Comparison of ENCODE assay signal across 14 cellular contexts in the genomic region with DNA sequence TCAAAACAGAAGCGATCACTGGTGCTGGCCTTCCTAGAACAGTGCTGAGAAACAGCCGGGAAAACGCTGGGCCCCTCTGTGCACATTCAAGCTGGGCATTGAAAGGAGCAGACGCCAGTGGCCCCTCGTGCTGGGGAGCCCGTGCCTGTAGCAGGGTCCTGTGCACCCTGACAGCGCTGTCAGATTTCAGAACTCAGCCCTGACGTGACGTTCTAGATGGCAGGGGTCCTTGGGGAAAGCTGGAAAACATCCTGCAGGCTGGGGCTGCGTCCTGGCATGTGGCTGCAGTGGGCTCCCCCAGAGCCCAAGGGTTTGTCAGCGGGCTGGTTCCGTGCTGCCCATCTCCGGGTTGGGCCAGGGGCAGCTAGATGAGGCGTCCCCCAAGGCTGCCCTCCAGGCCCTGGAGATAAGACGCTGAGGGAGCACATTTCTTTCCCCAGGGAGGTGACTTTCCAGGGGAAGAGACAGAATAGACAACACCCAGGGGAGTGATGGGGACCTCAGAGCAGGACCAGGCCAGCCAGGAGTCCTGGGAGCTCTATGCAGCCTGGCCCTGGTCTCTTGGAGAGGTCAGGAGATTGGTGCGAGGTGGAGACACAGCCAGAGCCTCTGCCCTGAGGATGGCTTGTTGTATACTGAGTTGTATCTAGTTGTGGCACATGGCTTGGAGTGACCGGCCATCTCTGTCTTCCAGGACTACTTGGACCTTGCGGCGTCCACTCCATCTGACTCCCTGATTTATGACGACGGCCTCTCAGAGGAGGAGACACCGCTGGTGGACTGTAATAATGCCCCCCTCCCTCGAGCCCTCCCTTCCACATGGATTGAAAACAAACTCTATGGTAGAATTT. TPM values are rescaled to one million over a fixed set of nuclear protein-coding genes. Genes with fewer than 3 reads are reported as not detected.
DNase-seq lines count a peak whose midpoint lies in the region; ATAC-seq and TF ChIP-seq lines count a peak whose summit lies in the region.
"Had no signal": no experiment of that assay in that cellular context is flagged by ENCODE, and none has a peak within 500 bp of the region (broad histone marks: within the 10 kb centered on the region; RNA-seq: fewer than 3 reads in every experiment).

No MANE protein-coding gene starts in this region.

- no peak overlapping the region for H3K9ac ChIP-seq in mesenchymal stem cell (ENCODE audit: low read length)

- H3K27ac Mint-ChIP-seq in activated naive CD4-positive, alpha-beta T cell treated with anti-CD3 and anti-CD28 coated beads, Interleukin-2, amount 10 ng/mL, durations not matched to agents 7 days and 5 days = no peak overlapping the region
- H3K27ac Mint-ChIP-seq in activated T-helper 17 cell treated with anti-CD3 and anti-CD28 coated beads, Interleukin-2, amount 50 U/mL, for 72 hours = peak overlapping the region; percentile 78
- H3K27ac Mint-ChIP-seq in activated naive CD4-positive, alpha-beta T cell treated with anti-CD3 and anti-CD28 coated beads for 36 hours = no peak overlapping the region

- no peak overlapping the region for H2AFZ ChIP-seq in mesenchymal stem cell (ENCODE audit: low read depth, low read length)

- H3K4me3 ChIP-seq in mesenchymal stem cell (ENCODE audit: insufficient read depth in 1 of 2, low read depth in 1 of 2, low read length in 2 of 2) = no peak overlapping the region
- H3K4me3 ChIP-seq in upper lobe of right lung = no peak overlapping the region

- H3K9me3 Mint-ChIP-seq in activated naive CD4-positive, alpha-beta T cell treated with anti-CD3 and anti-CD28 coated beads, Interleukin-2, amount 10 ng/mL, durations not matched to agents 7 days and 5 days = no peaks in the 10 kb centered on the region
- H3K9me3 Mint-ChIP-seq in activated T-helper 17 cell treated with anti-CD3 and anti-CD28 coated beads, Interleukin-2, amount 50 U/mL, for 72 hours = no peaks in the 10 kb centered on the region
- H3K9me3 Mint-ChIP-seq in activated naive CD4-positive, alpha-beta T cell treated with anti-CD3 and anti-CD28 coated beads for 36 hours = no peaks in the 10 kb centered on the region

- H3K9me3 ChIP-seq in mesenchymal stem cell (ENCODE audit: control insufficient read depth, low read length) = no peaks in the 10 kb centered on the region
- no peaks in the 10 kb centered on the region for H3K9me3 ChIP-seq in upper lobe of right lung

- peak; percentile 14 for DNase-seq in activated naive CD4-positive, alpha-beta T cell treated with anti-CD3 and anti-CD28 coated beads, Interleukin-2, amount 10 ng/mL, durations not matched to agents 7 days and 5 days
- no peak for DNase-seq in activated naive CD4-positive, alpha-beta T cell treated with anti-CD3 and anti-CD28 coated beads, Interleukin-2, amount 50 U/mL, for 16 hours
- DNase-seq in mesenchymal stem cell (no peak), upper lobe of right lung (peak; percentile 48), NCI-H524 treated with DMSO at 0.1 percent for 48 hours (lab: John Stamatoyannopoulos, UW) (no peak)
- no peak for DNase-seq in activated naive CD4-positive, alpha-beta T cell treated with anti-CD3 and anti-CD28 coated beads for 36 hours
- DNase-seq: activated CD4-positive, alpha-beta T cell treated with anti-CD3 and anti-CD28 coated beads for 4 hours; cerebellar nuclear complex; NCI-H1417 treated with DMSO at 0.1 percent for 48 hours; NCI-H2171; NCI-H748 treated with DMSO at 0.1 percent for 48 hours; PC-3 had no signal

- intact Hi-C loops in upper lobe of right lung (cut with DNase I) = no loop called here
- intact Hi-C loops in activated naive CD4-positive, alpha-beta T cell treated with anti-CD3 and anti-CD28 coated beads for 36 hours (cut with micrococcal nuclease) = no loop called here

- H3K4me1 ChIP-seq in mesenchymal stem cell (ENCODE audit: control insufficient read depth, insufficient read depth, low read depth, low read length) = peaks cover 22% of the 10 kb centered on the region
- no peaks in the 10 kb centered on the region for H3K4me1 ChIP-seq in upper lobe of right lung

- H3K27me3 ChIP-seq in mesenchymal stem cell (ENCODE audit: control insufficient read depth in 1 of 2, insufficient read depth in 1 of 2, low read length in 2 of 2) (peaks cover 0 to 5% of the 10 kb centered on the region in 2 experiments), upper lobe of right lung (no peaks in the 10 kb centered on the region)

- no peak overlapping the region for H4K8ac ChIP-seq in mesenchymal stem cell (ENCODE audit: low read length)

- no peak overlapping the region for H2BK12ac ChIP-seq in mesenchymal stem cell (ENCODE audit: low read length in 2 of 2)

- no peak for TF ChIP-seq CTCF in upper lobe of right lung (IDR thresholded peaks at IDR 0.05)

- no peak overlapping the region for H3K14ac ChIP-seq in mesenchymal stem cell (ENCODE audit: low read length in 2 of 2)

- no peaks in the 10 kb centered on the region for H3K79me1 ChIP-seq in mesenchymal stem cell (replicated peaks; ENCODE audit: low read length, poor library complexity, severe bottlenecking)

- peak overlapping the region; percentile 13 for H2BK15ac ChIP-seq in mesenchymal stem cell (ENCODE audit: low read depth, poor library complexity, severe bottlenecking)

- H3K18ac ChIP-seq in mesenchymal stem cell (ENCODE audit: low read depth in 1 of 2, low read length in 2 of 2) = peak overlapping the region in 1 of 2 experiments; percentile 1

- no peak overlapping the region for H3K4ac ChIP-seq in mesenchymal stem cell (ENCODE audit: low read depth in 1 of 2, low read length in 2 of 2)

- no peak overlapping the region for H2BK120ac ChIP-seq in mesenchymal stem cell (ENCODE audit: low read depth, low read length)

- peaks cover 66% of the 10 kb centered on the region for H3K4me1 Mint-ChIP-seq in activated naive CD4-positive, alpha-beta T cell treated with anti-CD3 and anti-CD28 coated beads, Interleukin-2, amount 10 ng/mL, durations not matched to agents 7 days and 5 days
- peaks cover 20% of the 10 kb centered on the region for H3K4me1 Mint-ChIP-seq in activated T-helper 17 cell treated with anti-CD3 and anti-CD28 coated beads, Interleukin-2, amount 50 U/mL, for 72 hours
- peaks cover 19% of the 10 kb centered on the region for H3K4me1 Mint-ChIP-seq in activated naive CD4-positive, alpha-beta T cell treated with anti-CD3 and anti-CD28 coated beads for 36 hours (ENCODE audit: low read depth)

- no peak overlapping the region for H3K27ac ChIP-seq in mesenchymal stem cell (ENCODE audit: low read length, poor library complexity, severe bottlenecking)
- no peak overlapping the region for H3K27ac ChIP-seq in upper lobe of right lung

- no peak overlapping the region for H3K4me3 Mint-ChIP-seq in activated naive CD4-positive, alpha-beta T cell treated with anti-CD3 and anti-CD28 coated beads, Interleukin-2, amount 10 ng/mL, durations not matched to agents 7 days and 5 days
- H3K4me3 Mint-ChIP-seq in activated T-helper 17 cell treated with anti-CD3 and anti-CD28 coated beads, Interleukin-2, amount 50 U/mL, for 72 hours = peak overlapping the region; percentile 36
- no peak overlapping the region for H3K4me3 Mint-ChIP-seq in activated naive CD4-positive, alpha-beta T cell treated with anti-CD3 and anti-CD28 coated beads for 36 hours

- peaks cover 7% of the 10 kb centered on the region for H3K27me3 Mint-ChIP-seq in activated naive CD4-positive, alpha-beta T cell treated with anti-CD3 and anti-CD28 coated beads, Interleukin-2, amount 10 ng/mL, durations not matched to agents 7 days and 5 days
- no peaks in the 10 kb centered on the region for H3K27me3 Mint-ChIP-seq in activated T-helper 17 cell treated with anti-CD3 and anti-CD28 coated beads, Interleukin-2, amount 50 U/mL, for 72 hours
- H3K27me3 Mint-ChIP-seq in activated naive CD4-positive, alpha-beta T cell treated with anti-CD3 and anti-CD28 coated beads for 36 hours (ENCODE audit: low read depth) = no peaks in the 10 kb centered on the region

- no peak overlapping the region for H2AK5ac ChIP-seq in mesenchymal stem cell (ENCODE audit: low read length, severe bottlenecking)

- H3K36me3 ChIP-seq in mesenchymal stem cell (ENCODE audit: control insufficient read depth in 1 of 2, insufficient read depth in 2 of 2, low read depth in 1 of 2, low read length in 2 of 2) (no peaks in the 10 kb centered on the region), upper lobe of right lung (no peaks in the 10 kb centered on the region)

- H3K23ac ChIP-seq in mesenchymal stem cell (ENCODE audit: low read length in 2 of 2) = no peak overlapping the region

- no peak for ATAC-seq in activated T-helper 17 cell treated with anti-CD3 and anti-CD28 coated beads, Interleukin-2, amount 50 U/mL, for 72 hours (replicated peaks)
- ATAC-seq in upper lobe of right lung = no peak
- ATAC-seq in GM21825 (IDR thresholded peaks at IDR 0.05; ENCODE audit: unreplicated experiment) = no peak
- ATAC-seq: PC-3 had no signal

- CTCF ChIA-PET in activated naive CD4-positive, alpha-beta T cell treated with anti-CD3 and anti-CD28 coated beads, Interleukin-2, amount 10 ng/mL, durations not matched to agents 7 days and 5 days (lab: Charles Lee) = no interaction called here
- CTCF ChIA-PET in activated naive CD4-positive, alpha-beta T cell treated with anti-CD3 and anti-CD28 coated beads for 36 hours (lab: Charles Lee) = interaction anchor here (0.6 kb wide), 1 partner anchor 209 kb away, joined by 3 read pairs; no protein-coding TSS in a partner anchor

- H3K4me2 ChIP-seq in mesenchymal stem cell (ENCODE audit: low read length, poor library complexity, severe bottlenecking) = no peak overlapping the region

- WGBS in mesenchymal stem cell = 92% methylated on average over 23 of the region's 23 CpGs

- H4K91ac ChIP-seq in mesenchymal stem cell (ENCODE audit: low read length) = peak overlapping the region; percentile 15

- no peak overlapping the region for H2BK5ac ChIP-seq in mesenchymal stem cell (ENCODE audit: low read depth, low read length, poor library complexity, severe bottlenecking)

- no peaks in the 10 kb centered on the region for H3K36me3 Mint-ChIP-seq in activated naive CD4-positive, alpha-beta T cell treated with anti-CD3 and anti-CD28 coated beads, Interleukin-2, amount 10 ng/mL, durations not matched to agents 7 days and 5 days
- no peaks in the 10 kb centered on the region for H3K36me3 Mint-ChIP-seq in activated T-helper 17 cell treated with anti-CD3 and anti-CD28 coated beads, Interleukin-2, amount 50 U/mL, for 72 hours (ENCODE audit: low read depth)
- H3K36me3 Mint-ChIP-seq in activated naive CD4-positive, alpha-beta T cell treated with anti-CD3 and anti-CD28 coated beads for 36 hours (ENCODE audit: low read depth) = no peaks in the 10 kb centered on the region

RNA-seq across cellular contexts. Expression of a gene that starts 12.1 kb away (rescaled TPM):
- total RNA-seq in activated T-helper 17 cell treated with anti-CD3 and anti-CD28 coated beads, Interleukin-2, amount 50 U/mL, for 72 hours = 10 to 100 TPM; 31.6 to 36.3 TPM
- 35.5 TPM for polyA plus RNA-seq in mesenchymal stem cell (2013, experiment 1 of 2)
- polyA plus RNA-seq in mesenchymal stem cell (2013, experiment 2 of 2) = 37.6 TPM
- 40.8 TPM for total RNA-seq in upper lobe of right lung
- total RNA-seq in activated naive CD4-positive, alpha-beta T cell treated with anti-CD3 and anti-CD28 coated beads for 36 hours = 10 to 100 TPM; 25.6 to 27.1 TPM

RNA-seq across cellular contexts. Expression of a gene that starts 49.2 kb away (rescaled TPM):
- total RNA-seq in activated T-helper 17 cell treated with anti-CD3 and anti-CD28 coated beads, Interleukin-2, amount 50 U/mL, for 72 hours = under 1 TPM in 1 of 2 donors, not detected in 1; 0.24 TPM
- 0.29 TPM for polyA plus RNA-seq in mesenchymal stem cell (2013, experiment 1 of 2)
- polyA plus RNA-seq in mesenchymal stem cell (2013, experiment 2 of 2) = 0.42 TPM
- 1.0 TPM for total RNA-seq in upper lobe of right lung
- under 1 TPM in 1 of 2 experiments, not detected in 1; 0.36 TPM for total RNA-seq in activated naive CD4-positive, alpha-beta T cell treated with anti-CD3 and anti-CD28 coated beads for 36 hours
- total RNA-seq: PC-3 had no signal

Comparison
In these comparisons a context has a peak if more than half of its experiments do, and no peak if none do; other contexts are left out.
1. DNase-seq: peak in activated naive CD4-positive, alpha-beta T cell treated with anti-CD3 and anti-CD28 coated beads, Interleukin-2, amount 10 ng/mL, durations not matched to agents 7 days and 5 days (single experiment) and upper lobe of right lung (single experiment); none in activated naive CD4-positive, alpha-beta T cell treated with anti-CD3 and anti-CD28 coated beads, Interleukin-2, amount 50 U/mL, for 16 hours (single experiment), mesenchymal stem cell (single experiment), NCI-H524 treated with DMSO at 0.1 percent for 48 hours (single experiment) and activated naive CD4-positive, alpha-beta T cell treated with anti-CD3 and anti-CD28 coated beads for 36 hours (single experiment).